14 cellular contexts compared by ENCODE assay signal in the genomic region with DNA sequence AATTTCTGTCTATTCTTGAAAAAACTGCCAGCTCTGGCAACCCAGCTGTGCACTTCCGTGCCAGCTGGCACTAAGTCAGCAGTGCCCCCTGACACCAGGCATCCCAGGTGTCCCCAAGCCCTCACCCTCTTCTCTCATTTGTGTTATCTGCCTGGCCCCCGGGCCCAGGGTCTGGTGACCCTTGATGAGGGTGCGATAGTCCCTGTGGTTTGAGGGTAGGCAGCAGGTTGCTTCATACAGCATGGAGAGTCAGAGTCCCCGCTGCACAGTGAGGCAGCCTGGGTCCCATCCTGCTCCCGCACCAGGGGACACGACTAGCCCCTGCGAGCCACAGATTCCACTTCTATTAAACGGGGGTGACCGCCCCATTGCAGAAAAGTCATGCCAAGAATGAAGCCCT. TPM values are rescaled to one million over a fixed set of nuclear protein-coding genes. Genes with fewer than 3 reads are reported as not detected.
A peak's percentile ranks its signal among the peaks of the same experiment; 100 is the strongest.
DNase-seq lines count a peak whose midpoint lies in the region; ATAC-seq, FAIRE-seq and TF ChIP-seq lines count a peak whose summit lies in the region.
"Had no signal": no experiment of that assay in that cellular context is flagged by ENCODE, and none has a peak within 500 bp of the region (broad histone marks: within the 10 kb centered on the region; RNA-seq: fewer than 3 reads in every experiment).

No MANE protein-coding gene starts in this region.

- peak overlapping the region in 3 of 4 donors; percentile 14 to 51 (median 28) for H3K27ac ChIP-seq in pancreas

- 87 to 88% methylated on average over 9 of the region's 9 CpGs for WGBS in pancreas, 2 donors

- no peak for FAIRE-seq in pancreas (lab: Jason Lieb, UNC)

- no peak for ATAC-seq in activated T-cell treated with anti-CD3 and anti-CD28 coated beads, Interleukin-2, amount 50 U/mL, for 72 hours (replicated peaks in 1 of 2)
- ATAC-seq in T-cell (replicated peaks in 1 of 4) (no peak), pancreas (no peak)

- H3K36me3 ChIP-seq in pancreas = peaks cover 0 to 15% (median 14%) of the 10 kb centered on the region in 3 donors

- peak overlapping the region; percentile 22 for H3K27ac Mint-ChIP-seq in activated T-cell treated with anti-CD3 and anti-CD28 coated beads, Interleukin-2, amount 50 U/mL, for 72 hours
- H3K27ac Mint-ChIP-seq in T-cell (peak overlapping the region in 1 of 2 donors; percentile 58), glutamatergic neuron (ENCODE audit: unreplicated experiment) (no peak overlapping the region)

- intact Hi-C loops in pancreas (cut with DNase I) = no loop called here

- H3K4me1 Mint-ChIP-seq in activated T-cell treated with anti-CD3 and anti-CD28 coated beads, Interleukin-2, amount 50 U/mL, for 72 hours (ENCODE audit: low read depth) = peaks cover 5% of the 10 kb centered on the region
- H3K4me1 Mint-ChIP-seq in T-cell (peaks cover 11 to 18% (median 12%) of the 10 kb centered on the region in 3 donors), glutamatergic neuron (ENCODE audit: low read depth, unreplicated experiment) (no peaks in the 10 kb centered on the region)

- peaks cover 3 to 6% of the 10 kb centered on the region in 2 donors for H3K9me3 Mint-ChIP-seq in activated T-cell treated with anti-CD3 and anti-CD28 coated beads, Interleukin-2, amount 50 U/mL, for 72 hours
- peaks cover 0 to 4% (median 0%) of the 10 kb centered on the region in 3 donors for H3K9me3 Mint-ChIP-seq in T-cell
- H3K9me3 Mint-ChIP-seq in glutamatergic neuron (ENCODE audit: unreplicated experiment) = no peaks in the 10 kb centered on the region

- peaks cover 15 to 21% of the 10 kb centered on the region in 2 donors for H3K36me3 Mint-ChIP-seq in activated T-cell treated with anti-CD3 and anti-CD28 coated beads, Interleukin-2, amount 50 U/mL, for 72 hours (ENCODE audit: insufficient read depth in 2 of 2)
- H3K36me3 Mint-ChIP-seq in T-cell (peaks cover 41% of the 10 kb centered on the region), glutamatergic neuron (ENCODE audit: unreplicated experiment) (peaks cover 11% of the 10 kb centered on the region)

- H3K27me3 Mint-ChIP-seq in activated T-cell treated with anti-CD3 and anti-CD28 coated beads, Interleukin-2, amount 50 U/mL, for 72 hours (ENCODE audit: low read depth) = no peaks in the 10 kb centered on the region
- H3K27me3 Mint-ChIP-seq in T-cell (no peaks in the 10 kb centered on the region), glutamatergic neuron (ENCODE audit: unreplicated experiment) (no peaks in the 10 kb centered on the region)

- POLR2A ChIA-PET in T-cell (lab: Charles Lee) = no interaction called here

- H3K4me1 ChIP-seq in pancreas = peaks cover 6 to 17% (median 12%) of the 10 kb centered on the region in 3 donors

- peak overlapping the region in 1 of 2 donors; percentile 13 for H3K4me3 Mint-ChIP-seq in activated T-cell treated with anti-CD3 and anti-CD28 coated beads, Interleukin-2, amount 50 U/mL, for 72 hours
- H3K4me3 Mint-ChIP-seq in T-cell = peak overlapping the region; percentile 39 to 88 (median 86)
- H3K4me3 Mint-ChIP-seq in glutamatergic neuron (ENCODE audit: unreplicated experiment) = peak overlapping the region; percentile 49

- TF ChIP-seq CTCF in glutamatergic neuron (IDR thresholded peaks at IDR 0.05; ENCODE audit: partially characterized antibody, unreplicated experiment) (no peak), pancreas (IDR thresholded peaks at IDR 0.05) (no peak)

- no peaks in the 10 kb centered on the region for H3K27me3 ChIP-seq in pancreas

- no peak for DNase-seq in activated T-cell treated with anti-CD3 and anti-CD28 coated beads, Interleukin-2, amount 50 U/mL, for 72 hours
- DNase-seq in activated T-cell treated with anti-CD3 and anti-CD28 coated beads for 4 hours (no peak), T-cell (no peak), glutamatergic neuron (no peak), pancreas (peak in 1 of 6 donors; percentile 53), HK-2 (ENCODE audit: unreplicated experiment) (no peak), islet precursor cell (no peak)
- no peak for DNase-seq in stimulated activated CD4-positive, alpha-beta T cell treated with anti-CD3 and anti-CD28 coated beads, Interleukin-15, amount 100 ng/mL, for 24 hours
- DNase-seq: activated CD4-positive, CD25-positive, alpha-beta regulatory T cell; amniotic stem cell; NCI-H1694; NCI-H226; RPMI8226; stimulated activated CD4-positive, alpha-beta T cell treated with anti-CD3 and anti-CD28 coated beads, Interleukin-4, amount 100 ng/mL, for 1 hour had no signal

- H3K9me3 ChIP-seq in pancreas = no peaks in the 10 kb centered on the region

- CTCF ChIA-PET in T-cell (lab: Charles Lee) = no interaction called here

- H3K4me3 ChIP-seq in pancreas = no peak overlapping the region

RNA-seq across cellular contexts. Expression of a gene that starts 1.9 kb away (rescaled TPM):
- 10 to 100 TPM; 11.9 to 21.9 TPM for total RNA-seq in activated T-cell treated with anti-CD3 and anti-CD28 coated beads, Interleukin-2, amount 50 U/mL, for 72 hours
- total RNA-seq in T-cell = 10 to 100 TPM; 27.4 to 54.1 (median 45.8) TPM
- 15.5 TPM for total RNA-seq in glutamatergic neuron (ENCODE audit: unreplicated experiment)
- total RNA-seq in pancreas = 10 to 100 TPM; 14.6 to 22.9 (median 17.4) TPM
- polyA plus RNA-seq in pancreas = 10 to 100 TPM; 12.7 to 14.7 TPM
